8 cellular contexts compared by ENCODE assay signal in genomic region chr11:123407124-123407995, GRCh38. TPM values are rescaled to one million over a fixed set of nuclear protein-coding genes. Genes with fewer than 3 reads are reported as not detected.
DNase-seq lines count a peak whose midpoint lies in the region; ATAC-seq and TF ChIP-seq lines count a peak whose summit lies in the region.

No MANE protein-coding gene starts in this region.

- H3K9me3 ChIP-seq in hepatocyte (ENCODE audit: low read depth), result no peaks in the 10 kb centered on the region
- no peaks in the 10 kb centered on the region for H3K9me3 ChIP-seq in spleen

- H4K20me1 ChIP-seq in hepatocyte (ENCODE audit: insufficient read depth, poor library complexity, severe bottlenecking), result no peaks in the 10 kb centered on the region

- no peaks in the 10 kb centered on the region for H3K9me2 ChIP-seq in hepatocyte (replicated peaks; ENCODE audit: insufficient read depth)

- H3K27me3 ChIP-seq in hepatocyte, result no peaks in the 10 kb centered on the region
- H3K27me3 ChIP-seq in spleen (replicated peaks in 1 of 7), result peaks cover 0 to 25% (median 0%) of the 10 kb centered on the region in 7 donors

- intact Hi-C loops in spleen (cut with DNase I; ENCODE audit: low total_unique reads), result loop anchor here (5.0 kb wide), 1 partner anchor 70 kb away; no protein-coding TSS in a partner anchor

- no peak overlapping the region for H3K4me3 Mint-ChIP-seq in activated naive CD8-positive, alpha-beta T cell treated with anti-CD3 and anti-CD28 coated beads, Interleukin-2, amount 50 U/mL, for 24 hours

- H3K9me3 Mint-ChIP-seq in activated naive CD8-positive, alpha-beta T cell treated with anti-CD3 and anti-CD28 coated beads, Interleukin-2, amount 50 U/mL, for 24 hours, result no peaks in the 10 kb centered on the region

- no peaks in the 10 kb centered on the region for H3K36me3 Mint-ChIP-seq in activated naive CD8-positive, alpha-beta T cell treated with anti-CD3 and anti-CD28 coated beads, Interleukin-2, amount 50 U/mL, for 24 hours (ENCODE audit: low read depth)

- H3K27me3 Mint-ChIP-seq in activated naive CD8-positive, alpha-beta T cell treated with anti-CD3 and anti-CD28 coated beads, Interleukin-2, amount 50 U/mL, for 24 hours, result peaks cover 9% of the 10 kb centered on the region

- H3K4me1 ChIP-seq in hepatocyte (ENCODE audit: insufficient read depth) (peaks cover 17% of the 10 kb centered on the region), spleen (peaks cover 0 to 12% (median 4%) of the 10 kb centered on the region in 6 donors)

- DNase-seq in AG10803 (ENCODE audit: low read depth) (peak; percentile 70), LoVo (ENCODE audit: low spot score) (peak; percentile 67), SKM-1 treated with dmso at 0.1 percent for 144 hours (lab: John Stamatoyannopoulos, UW; ENCODE audit: unreplicated experiment) (peak; percentile 17), hepatocyte (ENCODE audit: low spot score) (peak; percentile 85), spleen (no peak), middle frontal gyrus (ENCODE audit: extremely low spot score, low spot score) (no peak)
- peak; percentile 61 for DNase-seq in activated naive CD8-positive, alpha-beta T cell treated with anti-CD3 and anti-CD28 coated beads, Interleukin-2, amount 50 U/mL, for 24 hours

- no peak overlapping the region for H3K27ac Mint-ChIP-seq in activated naive CD8-positive, alpha-beta T cell treated with anti-CD3 and anti-CD28 coated beads, Interleukin-2, amount 50 U/mL, for 24 hours

- peak; percentile 42 for ATAC-seq in GM19043 (IDR thresholded peaks at IDR 0.05; ENCODE audit: low read depth, unreplicated experiment)
- peak; percentile 79 for ATAC-seq in activated naive CD8-positive, alpha-beta T cell treated with anti-CD3 and anti-CD28 coated beads, Interleukin-2, amount 50 U/mL, for 24 hours

- TF ChIP-seq CTCF in AG10803 (conservative IDR thresholded peaks at IDR 0.05; ENCODE audit: low read length) (peak; percentile 85), hepatocyte (IDR thresholded peaks at IDR 0.05; ENCODE audit: poor library complexity) (peak; percentile 70), spleen (IDR thresholded peaks at IDR 0.05 in 8 of 11, conservative IDR thresholded peaks at IDR 0.05 in 3 of 11) (peak; percentile 6 to 71 (median 56))

- H3K27ac ChIP-seq in hepatocyte (no peak overlapping the region), spleen (no peak overlapping the region)

- no peaks in the 10 kb centered on the region for H3K79me2 ChIP-seq in hepatocyte

- no peak overlapping the region for H2AFZ ChIP-seq in hepatocyte

- H3K36me3 ChIP-seq in hepatocyte (replicated peaks; ENCODE audit: insufficient read depth, low read depth) (no peaks in the 10 kb centered on the region), spleen (no peaks in the 10 kb centered on the region)

- no peak for TF ChIP-seq POLR2A in spleen (IDR thresholded peaks at IDR 0.05)

- H3K4me1 Mint-ChIP-seq in activated naive CD8-positive, alpha-beta T cell treated with anti-CD3 and anti-CD28 coated beads, Interleukin-2, amount 50 U/mL, for 24 hours, result peaks cover 16% of the 10 kb centered on the region

- peak overlapping the region; percentile 21 for H3K4me3 ChIP-seq in AG10803 (ENCODE audit: low read length)
- no peak overlapping the region for H3K4me3 ChIP-seq in hepatocyte
- no peak overlapping the region for H3K4me3 ChIP-seq in spleen

- peak overlapping the region; percentile 55 for H3K4me2 ChIP-seq in hepatocyte

- 13% methylated on average over 7 of the region's 7 CpGs for WGBS in hepatocyte (ENCODE audit: low lambda C conversion rate, missing lambda C conversion rate)
- WGBS in spleen, 5 donors, result 3 to 7% (median 7%) methylated on average over 7 of the region's 7 CpGs

RNA-seq across cellular contexts. Expression of gene GRAMD1B, which starts 22.7 kb away (rescaled TPM):
- total RNA-seq in hepatocyte (18.3 and 20.4 TPM in 2 replicates), spleen (10 to 100 TPM in 4 of 7 donors, 1 to 10 TPM in 3; 5.5 to 15.6 (median 11.1) TPM)
- polyA plus RNA-seq in hepatocyte (8.2 and 9.0 TPM in 2 replicates), spleen (1 to 10 TPM; 1.7 to 2.4 (median 1.7) TPM)

Comparison
In these comparisons a context has a peak if more than half of its experiments do, and no peak if none do; other contexts are left out.
1. DNase-seq: peak in AG10803 (single experiment), LoVo (single experiment), SKM-1 treated with dmso at 0.1 percent for 144 hours (single experiment), activated naive CD8-positive, alpha-beta T cell treated with anti-CD3 and anti-CD28 coated beads, Interleukin-2, amount 50 U/mL, for 24 hours (single experiment) and hepatocyte (single experiment); none in spleen (single experiment) and middle frontal gyrus (single experiment).
2. Peak in every context shown above with its lines, with median percentiles within 50 percentile points of each other: CTCF ChIP-seq.